17 cellular contexts compared by ENCODE assay signal in genomic region chr10:124601431-124602120, GRCh38.
A peak's percentile ranks its signal among the peaks of the same experiment; 100 is the strongest.
DNase-seq lines count a peak whose midpoint lies in the region; ATAC-seq, FAIRE-seq and TF ChIP-seq lines count a peak whose summit lies in the region.
"Had no signal": no experiment of that assay in that cellular context is flagged by ENCODE, and none has a peak within 500 bp of the region (broad histone marks: within the 10 kb centered on the region; RNA-seq: fewer than 3 reads in every experiment).

No MANE protein-coding gene starts in this region.

- H3K9ac ChIP-seq in HepG2 (ENCODE audit: insufficient read depth, low read depth, low read length), result no peak overlapping the region

- in situ Hi-C loops in HepG2 (cut with HindIII; ENCODE audit: extremely low pct_ligation_motif_present, low pct_unique_long_range_greater_than_20kb), result no loop called here

- H3K9me3 ChIP-seq in right lobe of liver, result no peaks in the 10 kb centered on the region
- H3K9me3 ChIP-seq in HepG2 (ENCODE audit: low read length), result no peaks in the 10 kb centered on the region
- no peaks in the 10 kb centered on the region for H3K9me3 ChIP-seq in tibial nerve
- H3K9me3 ChIP-seq: A549, tibial artery had no signal

- no peaks in the 10 kb centered on the region for H4K20me1 ChIP-seq in HepG2 (ENCODE audit: insufficient read depth, low read length)

- no peaks in the 10 kb centered on the region for H3K27me3 ChIP-seq in right lobe of liver
- no peaks in the 10 kb centered on the region for H3K27me3 ChIP-seq in HepG2 (ENCODE audit: control insufficient read depth in 1 of 2, insufficient read depth in 2 of 2, low read length in 2 of 2)
- no peaks in the 10 kb centered on the region for H3K27me3 ChIP-seq in tibial nerve
- H3K27me3 ChIP-seq: tibial artery had no signal

- TF ChIP-seq POLR2A in right lobe of liver (IDR thresholded peaks at IDR 0.05) (no peak), HepG2 (IDR thresholded peaks at IDR 0.05; ENCODE audit: insufficient read depth in 1 of 2, low read depth in 2 of 2, low read length in 2 of 2) (no peak), tibial nerve (IDR thresholded peaks at IDR 0.05) (no peak)

- intact Hi-C loops in right lobe of liver (cut with DNase I) (no loop called here), HepG2 (cut with micrococcal nuclease; ENCODE audit: unreplicated experiment) (no loop called here)

- H3K4me2 ChIP-seq in HepG2 (ENCODE audit: low read depth, low read length), result no peak overlapping the region
- H3K4me2 ChIP-seq: A549 had no signal

- H3K4me1 ChIP-seq in right lobe of liver (peaks cover 0 to 5% (median 0%) of the 10 kb centered on the region in 4 donors), HepG2 (ENCODE audit: insufficient read depth, low read length) (peaks cover 55% of the 10 kb centered on the region), tibial nerve (peaks cover 0 to 31% (median 22%) of the 10 kb centered on the region in 4 donors)
- H3K4me1 ChIP-seq: tibial artery had no signal

- WGBS in right lobe of liver (ENCODE audit: insufficient coverage, low coverage, low lambda C conversion rate, missing lambda C conversion rate), result 92% methylated on average over 5 of the region's 29 CpGs
- WGBS in HepG2 (ENCODE audit: low lambda C conversion rate), result 81% methylated on average over 9 of the region's 29 CpGs
- 88 to 91% methylated on average over 28 to 29 of the region's 29 CpGs for WGBS in tibial nerve, 2 donors

- TF ChIP-seq EP300 in HepG2 (IDR thresholded peaks at IDR 0.05; ENCODE audit: low read depth in 2 of 2, low read length in 2 of 2), result no peak
- TF ChIP-seq EP300 in HepG2 (CRISPR knock-in tag; IDR thresholded peaks at IDR 0.05; ENCODE audit: borderline replicate concordance), result no peak
- TF ChIP-seq EP300 in tibial nerve (IDR thresholded peaks at IDR 0.05), result no peak

- peaks cover 14 to 16% of the 10 kb centered on the region in 2 donors for H3K4me1 Mint-ChIP-seq in effector memory CD8-positive, alpha-beta T cell (ENCODE audit: low read depth in 2 of 2)

- no peaks in the 10 kb centered on the region for H3K79me2 ChIP-seq in HepG2 (ENCODE audit: insufficient read depth, low read length)

- no peak overlapping the region for H2AFZ ChIP-seq in HepG2 (ENCODE audit: low read length)

- H3K4me3 Mint-ChIP-seq in effector memory CD8-positive, alpha-beta T cell, result no peak overlapping the region
- H3K4me3 Mint-ChIP-seq: activated CD8-positive, alpha-beta T cell treated with anti-CD3 and anti-CD28 coated beads, Interleukin-2, amount 10 ng/mL, durations not matched to agents 7 days and 5 days had no signal

- H3K36me3 ChIP-seq in right lobe of liver, result no peaks in the 10 kb centered on the region
- H3K36me3 ChIP-seq in HepG2 (replicated peaks in 1 of 2; ENCODE audit: control insufficient read depth in 1 of 2, insufficient read depth in 2 of 2, low read length in 2 of 2), result no peaks in the 10 kb centered on the region
- H3K36me3 ChIP-seq in tibial nerve, result no peaks in the 10 kb centered on the region
- H3K36me3 ChIP-seq: tibial artery had no signal

- POLR2A ChIA-PET in HepG2 (lab: Yijun Ruan, JAX), result no interaction called here

- DNase-seq in right lobe of liver (peak in 2 of 3 donors; percentile 13 to 49), HepG2 (ENCODE audit: low spot score) (no peak), tibial nerve (ENCODE audit: low spot score in 2 of 2) (no peak), AG08396 (ENCODE audit: low spot score) (no peak), activated T-cell treated with anti-CD3 and anti-CD28 coated beads for 4 hours (no peak), NK-92 (lab: John Stamatoyannopoulos, UW; ENCODE audit: unreplicated experiment) (no peak)
- DNase-seq in effector memory CD8-positive, alpha-beta T cell, result no peak
- DNase-seq: activated CD8-positive, alpha-beta T cell treated with anti-CD3 and anti-CD28 coated beads, Interleukin-2, amount 10 ng/mL, durations not matched to agents 7 days and 5 days; activated effector memory CD4-positive, alpha-beta T cell treated with anti-CD3 and anti-CD28 coated beads, Interleukin-2, amount 50 U/mL, for 16 hours; DMS 273 treated with DMSO at 0.1 percent for 48 hours; mesenchymal stem cell; NCI-H146; NCI-H510A treated with DMSO at 0.1 percent for 48 hours; SHP77; tibial artery had no signal

- ATAC-seq in right lobe of liver, result no peak
- no peak for ATAC-seq in HepG2
- peak; percentile 51 for ATAC-seq in HG03196 (IDR thresholded peaks at IDR 0.05; ENCODE audit: unreplicated experiment)
- peak; percentile 73 for ATAC-seq in effector memory CD8-positive, alpha-beta T cell (replicated peaks)
- ATAC-seq: A549; activated CD8-positive, alpha-beta T cell treated with anti-CD3 and anti-CD28 coated beads, Interleukin-2, amount 10 ng/mL, durations not matched to agents 7 days and 5 days had no signal

- H3K27ac Mint-ChIP-seq in effector memory CD8-positive, alpha-beta T cell, result peak overlapping the region in 1 of 2 donors; percentile 41
- H3K27ac Mint-ChIP-seq: activated CD8-positive, alpha-beta T cell treated with anti-CD3 and anti-CD28 coated beads, Interleukin-2, amount 10 ng/mL, durations not matched to agents 7 days and 5 days had no signal

- H3K27me3 Mint-ChIP-seq in effector memory CD8-positive, alpha-beta T cell, result no peaks in the 10 kb centered on the region

- FAIRE-seq in HepG2 (lab: Jason Lieb, UNC), result no peak
- FAIRE-seq: A549 had no signal

- H3K4me3 ChIP-seq in right lobe of liver (no peak overlapping the region), HepG2 (replicated peaks in 1 of 3; ENCODE audit: insufficient read depth in 1 of 3, low read depth in 2 of 3, low read length in 3 of 3) (no peak overlapping the region), tibial nerve (no peak overlapping the region)
- H3K4me3 ChIP-seq: A549, tibial artery had no signal

- BruUV-seq in HepG2 (replicated peaks; lab: Mats Ljungman, UMichigan), result no TSS peak

- no peaks in the 10 kb centered on the region for H3K9me3 Mint-ChIP-seq in effector memory CD8-positive, alpha-beta T cell

- TF ChIP-seq RAD21 in HepG2 (CRISPR knock-in tag; IDR thresholded peaks at IDR 0.05), result no peak

- H3K27ac ChIP-seq in right lobe of liver, result no peak overlapping the region
- H3K27ac ChIP-seq in HepG2 (ENCODE audit: extremely low read length, insufficient read depth, low read length), result no peak overlapping the region
- H3K27ac ChIP-seq in tibial nerve, result peak overlapping the region in 3 of 4 donors; percentile 56 to 91 (median 75)
- H3K27ac ChIP-seq: A549, tibial artery had no signal

- TF ChIP-seq CTCF in right lobe of liver (IDR thresholded peaks at IDR 0.05) (no peak), HepG2 (CRISPR knock-in tag; IDR thresholded peaks at IDR 0.05) (no peak), tibial nerve (IDR thresholded peaks at IDR 0.05) (no peak)

- CTCF ChIA-PET in HepG2 (lab: Yijun Ruan, JAX; ENCODE audit: low intra/inter-chr PET ratio, low total read pairs), result no interaction called here

- peaks cover 21% of the 10 kb centered on the region for H3K36me3 Mint-ChIP-seq in effector memory CD8-positive, alpha-beta T cell (ENCODE audit: insufficient read depth)

TF ChIP-seq in HepG2, 621 proteins besides CTCF, POLR2A, EP300 and RAD21:
- TF ChIP-seq MYC (CRISPR knock-in tag; IDR thresholded peaks at IDR 0.05; ENCODE audit: borderline replicate concordance), result no peak
- TF ChIP-seq ZKSCAN1 (IDR thresholded peaks at IDR 0.05; ENCODE audit: low read length), result no peak
- no peak for TF ChIP-seq ZMAT3 (CRISPR knock-in tag; conservative IDR thresholded peaks at IDR 0.05)
- no peak for TF ChIP-seq ZBTB3 (CRISPR knock-in tag; IDR thresholded peaks at IDR 0.05; ENCODE audit: borderline replicate concordance, low read depth)
- no peak for TF ChIP-seq PAX8 (CRISPR knock-in tag; IDR thresholded peaks at IDR 0.05; ENCODE audit: borderline replicate concordance)
- TF ChIP-seq TOPORS (CRISPR knock-in tag; IDR thresholded peaks at IDR 0.05), result no peak
- no peak for TF ChIP-seq ZNF326 (CRISPR knock-in tag; IDR thresholded peaks at IDR 0.05; ENCODE audit: borderline replicate concordance)
- TF ChIP-seq ZNF543 (CRISPR knock-in tag; IDR thresholded peaks at IDR 0.05), result no peak

Comparison
In these comparisons a context has a peak if more than half of its experiments do, and no peak if none do; other contexts are left out.
1. DNase-seq: peak in right lobe of liver (2 of 3); none in HepG2 (single experiment), effector memory CD8-positive, alpha-beta T cell (0 of 3), tibial nerve (0 of 2), AG08396 (single experiment), activated T-cell treated with anti-CD3 and anti-CD28 coated beads for 4 hours (single experiment) and NK-92 (single experiment).
2. ATAC-seq: peak in HG03196 (single experiment) and effector memory CD8-positive, alpha-beta T cell (single experiment); none in right lobe of liver (0 of 4) and HepG2 (single experiment).
3. H3K27ac ChIP-seq: peak in tibial nerve (3 of 4); none in right lobe of liver (0 of 3) and HepG2 (single experiment).